16 cellular contexts compared by ENCODE assay signal in the genomic region with DNA sequence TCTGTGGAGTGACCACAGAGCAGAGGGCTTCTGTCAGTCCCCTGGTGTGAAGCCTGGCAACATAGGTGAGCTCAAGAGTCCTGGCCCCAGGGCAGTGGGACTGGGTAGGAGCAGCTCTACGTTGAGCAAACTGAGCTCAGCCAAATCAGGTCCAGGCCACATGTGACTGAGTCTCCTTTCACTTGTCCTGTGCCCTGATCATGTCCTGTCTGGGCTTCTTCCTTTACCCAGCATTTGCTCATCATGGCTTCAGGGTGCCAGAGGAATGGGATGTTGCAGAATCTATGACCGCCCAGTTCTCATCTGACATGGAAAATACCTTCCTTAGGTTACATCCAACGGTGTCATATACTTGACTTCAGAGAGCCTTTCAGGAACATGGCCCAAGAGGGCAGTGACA.
A peak's percentile ranks its signal among the peaks of the same experiment; 100 is the strongest.
DNase-seq lines count a peak whose midpoint lies in the region; ATAC-seq, FAIRE-seq and TF ChIP-seq lines count a peak whose summit lies in the region.
"Had no signal": no experiment of that assay in that cellular context is flagged by ENCODE, and none has a peak within 500 bp of the region (broad histone marks: within the 10 kb centered on the region; RNA-seq: fewer than 3 reads in every experiment).

No MANE protein-coding gene starts in this region.

- H3K36me3 Mint-ChIP-seq in neural crest cell (ENCODE audit: low read depth) = peaks cover 3% of the 10 kb centered on the region

- intact Hi-C loops in gastrocnemius medialis (cut with DNase I; ENCODE audit: low total_unique reads) = loop anchor here (2.0 to 5.0 kb wide), 3 partner anchors 153 to 507 kb away; partner anchors contain the start of gene FLVCR2

- H3K27ac Mint-ChIP-seq in neural crest cell (ENCODE audit: unreplicated experiment) = peak overlapping the region; percentile 3
- H3K27ac Mint-ChIP-seq: CD4-positive, alpha-beta T cell had no signal

- H3K9me3 ChIP-seq in gastrocnemius medialis = no peaks in the 10 kb centered on the region
- H3K9me3 ChIP-seq: Caco-2 had no signal

- peak; percentile 76 to 91 for ATAC-seq in gastrocnemius medialis

- no peaks in the 10 kb centered on the region for H3K9me3 Mint-ChIP-seq in neural crest cell
- H3K9me3 Mint-ChIP-seq: CD4-positive, alpha-beta T cell; GM23338 had no signal

- FAIRE-seq in bronchial epithelial cell (lab: Jason Lieb, UNC) = peak; percentile 28
- FAIRE-seq: A204.1, D721Med, G401.6, GM12891, H54 had no signal

- no peak for TF ChIP-seq CTCF in bronchial epithelial cell (IDR thresholded peaks at IDR 0.05; ENCODE audit: insufficient read depth, low read length, severe bottlenecking)
- no peak for TF ChIP-seq CTCF in neural crest cell (conservative IDR thresholded peaks at IDR 0.05)
- TF ChIP-seq CTCF in gastrocnemius medialis (IDR thresholded peaks at IDR 0.05 in 4 of 5, conservative IDR thresholded peaks at IDR 0.05 in 1 of 5) = no peak

- peaks cover 34% of the 10 kb centered on the region for H3K4me1 Mint-ChIP-seq in neural crest cell

- H3K4me1 ChIP-seq in gastrocnemius medialis = peaks cover 47 to 65% of the 10 kb centered on the region in 2 donors
- H3K4me1 ChIP-seq: Caco-2 had no signal

- H3K4me3 ChIP-seq in bronchial epithelial cell (ENCODE audit: low read depth, low read length) = no peak overlapping the region
- no peak overlapping the region for H3K4me3 ChIP-seq in gastrocnemius medialis
- H3K4me3 ChIP-seq: GM23338 had no signal

- H3K36me3 ChIP-seq in bronchial epithelial cell (ENCODE audit: control insufficient read depth, insufficient read depth, low read length) = no peaks in the 10 kb centered on the region
- peaks cover 0 to 6% of the 10 kb centered on the region in 2 donors for H3K36me3 ChIP-seq in gastrocnemius medialis

- no peak for TF ChIP-seq POLR2A in gastrocnemius medialis (IDR thresholded peaks at IDR 0.05)

- H3K27me3 ChIP-seq in bronchial epithelial cell (ENCODE audit: control insufficient read depth, insufficient read depth, low read length) (no peaks in the 10 kb centered on the region), gastrocnemius medialis (no peaks in the 10 kb centered on the region)

- H3K4me3 Mint-ChIP-seq in neural crest cell = no peak overlapping the region
- H3K4me3 Mint-ChIP-seq: CD4-positive, alpha-beta T cell had no signal

- peak overlapping the region; percentile 57 to 93 (median 76) for H3K27ac ChIP-seq in gastrocnemius medialis
- H3K27ac ChIP-seq: C4-2B had no signal

- peaks cover 3% of the 10 kb centered on the region for H3K27me3 Mint-ChIP-seq in neural crest cell (ENCODE audit: low read depth)
- H3K27me3 Mint-ChIP-seq: CD4-positive, alpha-beta T cell had no signal

- DNase-seq in bronchial epithelial cell (ENCODE audit: low read depth) (no peak), neural crest cell (ENCODE audit: low read depth, low spot score) (no peak), gastrocnemius medialis (peak; percentile 63 to 64), kidney glomerular epithelial cell (lab: John Stamatoyannopoulos, UW) (no peak), Ammon's horn (ENCODE audit: low spot score) (no peak), HK-2 (ENCODE audit: unreplicated experiment) (no peak)
- DNase-seq: ACHN; Caco-2; CD4-positive, alpha-beta T cell had no signal

- in situ Hi-C loops in gastrocnemius medialis (cut with MboI; ENCODE audit: low sequenced_read_pairs in 4 of 4) = no loop called here

Comparison
In these comparisons a context has a peak if more than half of its experiments do, and no peak if none do; other contexts are left out.
1. DNase-seq: peak in gastrocnemius medialis (2 of 2); none in bronchial epithelial cell (single experiment), neural crest cell (single experiment), kidney glomerular epithelial cell (single experiment), Ammon's horn (single experiment) and HK-2 (single experiment).